Comparison of ENCODE assay signal across 24 cellular contexts in genomic region chr20:33438481-33438880, GRCh38. TPM values are rescaled to one million over a fixed set of nuclear protein-coding genes. Genes with fewer than 3 reads are reported as not detected.
DNase-seq lines count a peak whose midpoint lies in the region; ATAC-seq and TF ChIP-seq lines count a peak whose summit lies in the region.
"Had no signal": no experiment of that assay in that cellular context is flagged by ENCODE, and none has a peak within 500 bp of the region (broad histone marks: within the 10 kb centered on the region; RNA-seq: fewer than 3 reads in every experiment).

No MANE protein-coding gene starts in this region.

- WGBS in right cardiac atrium = 69% methylated on average over 2 of the region's 2 CpGs

- DNase-seq in left ventricle myocardium inferior (no peak), Right ventricle myocardium inferior (ENCODE audit: missing footprints) (no peak), OCI-M1 (lab: John Stamatoyannopoulos, UW) (peak; percentile 14), right cardiac atrium (no peak), tibial artery (no peak), mucosa of descending colon (no peak), epidermal melanocyte (ENCODE audit: insufficient read length, low spot score) (no peak), NCI-H748 treated with DMSO at 0.1 percent for 48 hours (lab: John Stamatoyannopoulos, UW) (no peak)
- DNase-seq: ACHN; activated CD8-positive, alpha-beta memory T cell treated with anti-CD3 and anti-CD28 coated beads, Interleukin-2, amount 50 U/mL, for 4 hours; effector memory CD8-positive, alpha-beta T cell; KBM-7; naive thymus-derived CD4-positive, alpha-beta T cell; NCI-H1694 treated with DMSO at 0.1 percent for 48 hours; NCI-H774; ovary; SJCRH30; stimulated activated CD4-positive, alpha-beta T cell treated with anti-CD3 and anti-CD28 coated beads, Interleukin-15, amount 100 ng/mL, for 24 hours; stimulated activated CD8-positive, alpha-beta memory T cell treated with anti-CD3 and anti-CD28 coated beads, Interleukin-4, amount 100 ng/mL, for 48 hours; uterus had no signal

- H3K36me3 ChIP-seq in left ventricle myocardium inferior = peaks cover 11% of the 10 kb centered on the region
- H3K36me3 ChIP-seq in tibial artery = peaks cover 0 to 10% (median 9%) of the 10 kb centered on the region in 3 donors
- no peaks in the 10 kb centered on the region for H3K36me3 ChIP-seq in mucosa of descending colon (ENCODE audit: low read depth)
- H3K36me3 ChIP-seq: ovary, SJCRH30, uterus had no signal

- H3K4me3 ChIP-seq in left ventricle myocardium inferior (no peak overlapping the region), right cardiac atrium (ENCODE audit: low read length) (no peak overlapping the region), tibial artery (no peak overlapping the region), mucosa of descending colon (no peak overlapping the region)
- H3K4me3 ChIP-seq: HAP-1, ovary, SJCRH30, uterus had no signal

- intact Hi-C loops in left ventricle myocardium inferior (cut with micrococcal nuclease) (no loop called here), Right ventricle myocardium inferior (cut with DNase I) (no loop called here), right cardiac atrium (cut with DNase I) (no loop called here), tibial artery (cut with DNase I; ENCODE audit: low total_unique reads) (no loop called here), mucosa of descending colon (cut with DNase I, micrococcal nuclease) (no loop called here)

- ATAC-seq in Right ventricle myocardium inferior = no peak
- no peak for ATAC-seq in right cardiac atrium
- no peak for ATAC-seq in mucosa of descending colon
- ATAC-seq: activated T-helper 17 cell treated with anti-CD3 and anti-CD28 coated beads, Interleukin-2, amount 50 U/mL, for 72 hours; effector memory CD8-positive, alpha-beta T cell; naive thymus-derived CD4-positive, alpha-beta T cell; sciatic nerve; WTC11 had no signal

- H3K27me3 ChIP-seq in left ventricle myocardium inferior (ENCODE audit: low read depth) (no peaks in the 10 kb centered on the region), right cardiac atrium (ENCODE audit: control insufficient read depth, insufficient read depth) (no peaks in the 10 kb centered on the region), tibial artery (no peaks in the 10 kb centered on the region)
- H3K27me3 ChIP-seq: ovary, SJCRH30, uterus had no signal

- H3K27ac ChIP-seq in left ventricle myocardium inferior (replicated peaks) (peak overlapping the region; percentile 91), right cardiac atrium (ENCODE audit: low read length) (peak overlapping the region; percentile 83), tibial artery (peak overlapping the region; percentile 85 to 93)
- H3K27ac ChIP-seq: ovary, SJCRH30 had no signal

- H3K9me3 ChIP-seq in left ventricle myocardium inferior (replicated peaks) = no peaks in the 10 kb centered on the region
- no peaks in the 10 kb centered on the region for H3K9me3 ChIP-seq in right cardiac atrium (ENCODE audit: control insufficient read depth, low read length)
- no peaks in the 10 kb centered on the region for H3K9me3 ChIP-seq in tibial artery
- no peaks in the 10 kb centered on the region for H3K9me3 ChIP-seq in mucosa of descending colon
- H3K9me3 ChIP-seq: HAP-1, ovary, SJCRH30, uterus had no signal

- TF ChIP-seq CTCF in left ventricle myocardium inferior (IDR thresholded peaks at IDR 0.05; ENCODE audit: borderline replicate concordance) (no peak), tibial artery (IDR thresholded peaks at IDR 0.05) (no peak), mucosa of descending colon (IDR thresholded peaks at IDR 0.05) (no peak)

- H3K4me1 ChIP-seq in left ventricle myocardium inferior (peaks cover 90% of the 10 kb centered on the region), right cardiac atrium (ENCODE audit: control insufficient read depth, insufficient read depth, low read length) (peaks cover 10% of the 10 kb centered on the region), tibial artery (peaks cover 0 to 76% (median 46%) of the 10 kb centered on the region in 4 donors), mucosa of descending colon (ENCODE audit: low read depth) (peaks cover 2% of the 10 kb centered on the region)
- H3K4me1 ChIP-seq: SJCRH30 had no signal

RNA-seq across cellular contexts. Expression of gene SNTA1, which starts 5.1 kb away (rescaled TPM):
- total RNA-seq in left ventricle myocardium inferior (202 TPM), Right ventricle myocardium inferior (199 TPM), right cardiac atrium (100 to 1,000 TPM; 160 to 207 (median 170) TPM), mucosa of descending colon (10 to 100 TPM in 1 of 3 donors, 1 to 10 TPM in 2; 2.3 to 17.2 (median 5.0) TPM)
- polyA plus RNA-seq in right cardiac atrium = 221 TPM

RNA-seq across cellular contexts. Expression of gene CDK5RAP1, which starts 37.2 kb away (rescaled TPM):
- 19.9 TPM for total RNA-seq in left ventricle myocardium inferior
- 18.3 TPM for total RNA-seq in Right ventricle myocardium inferior
- 10 to 100 TPM; 22.4 to 27.0 (median 24.6) TPM for total RNA-seq in right cardiac atrium
- 26.0 TPM for polyA plus RNA-seq in right cardiac atrium
- total RNA-seq in mucosa of descending colon = 10 to 100 TPM; 20.4 to 24.5 (median 23.7) TPM

RNA-seq across cellular contexts. Expression of gene CBFA2T2, which starts 51.4 kb away (rescaled TPM):
- total RNA-seq in left ventricle myocardium inferior (10.7 TPM), Right ventricle myocardium inferior (11.3 TPM), right cardiac atrium (10 to 100 TPM; 11.9 to 13.9 (median 12.8) TPM), mucosa of descending colon (10 to 100 TPM; 28.5 to 37.4 (median 30.3) TPM)
- polyA plus RNA-seq in right cardiac atrium = 5.6 TPM

Comparison
In these comparisons a context has a peak if more than half of its experiments do, and no peak if none do; other contexts are left out.
1. RNA of gene SNTA1, which starts 5.1 kb away (total RNA-seq): 202 TPM in left ventricle myocardium inferior (single experiment), 199 TPM in Right ventricle myocardium inferior (single experiment) and 160 to 207 TPM in right cardiac atrium; 2.3 to 17.2 TPM in mucosa of descending colon; every median in the first group is over 4 times any median in the second.
2. Peak in every context shown above with its lines, with median percentiles within 50 percentile points of each other: H3K27ac ChIP-seq.